27 cellular contexts compared by ENCODE assay signal in genomic region chr17:33204701-33205100, GRCh38.
"Had no signal": no experiment of that assay in that cellular context is flagged by ENCODE, and none has a peak within 500 bp of the region (broad histone marks: within the 10 kb centered on the region; RNA-seq: fewer than 3 reads in every experiment).

No MANE protein-coding gene starts in this region.

- H3K27ac Mint-ChIP-seq: stimulated activated effector memory CD8-positive, alpha-beta T cell treated with anti-CD3 and anti-CD28 coated beads, Interleukin-12 subunit alpha, Interleukin-12 subunit beta, amount 100 ng/mL, for 72 hours; stimulated activated memory B cell treated with anti-CD40 and anti-IgM and Interleukin-4, amounts not matched to agents 10 μg/mL and 1 μg/mL and 100 μg/mL, for 72 hours; stimulated activated naive B cell treated with anti-CD40 and anti-IgM and Interleukin-4, amounts not matched to agents 10 μg/mL and 1 μg/mL and 100 μg/mL, for 72 hours; stimulated activated naive CD8-positive, alpha-beta T cell treated with anti-CD3 and anti-CD28 coated beads, Interleukin-15, Interleukin-2, amounts not matched to agents 100 ng/mL and 50 ng/mL, for 24 hours; type B pancreatic cell had no signal

- H3K27me3 ChIP-seq: testis, thyroid gland, tibial artery, tibial nerve, transverse colon, upper lobe of left lung, uterus, vagina had no signal

- H3K9me3 ChIP-seq: stomach, suprapubic skin, testis, thoracic aorta, thyroid gland, tibial artery, tibial nerve, transverse colon, upper lobe of left lung, upper lobe of right lung, uterus, vagina had no signal

- H3K4me3 Mint-ChIP-seq: stimulated activated effector memory CD8-positive, alpha-beta T cell treated with anti-CD3 and anti-CD28 coated beads, Interleukin-12 subunit alpha, Interleukin-12 subunit beta, amount 100 ng/mL, for 72 hours; stimulated activated memory B cell treated with anti-CD40 and anti-IgM and Interleukin-4, amounts not matched to agents 10 μg/mL and 1 μg/mL and 100 μg/mL, for 72 hours; stimulated activated naive B cell treated with anti-CD40 and anti-IgM and Interleukin-4, amounts not matched to agents 10 μg/mL and 1 μg/mL and 100 μg/mL, for 72 hours; stimulated activated naive CD8-positive, alpha-beta T cell treated with anti-CD3 and anti-CD28 coated beads, Interleukin-15, amount 100 ng/mL, for 72 hours; stimulated activated naive CD8-positive, alpha-beta T cell treated with anti-CD3 and anti-CD28 coated beads, Interleukin-15, Interleukin-2, amounts not matched to agents 100 ng/mL and 50 ng/mL, for 24 hours; type B pancreatic cell had no signal

- H3K9me3 Mint-ChIP-seq: stimulated activated effector memory CD8-positive, alpha-beta T cell treated with anti-CD3 and anti-CD28 coated beads, Interleukin-12 subunit alpha, Interleukin-12 subunit beta, amount 100 ng/mL, for 72 hours; stimulated activated memory B cell treated with anti-CD40 and anti-IgM and Interleukin-4, amounts not matched to agents 10 μg/mL and 1 μg/mL and 100 μg/mL, for 72 hours; stimulated activated naive CD8-positive, alpha-beta T cell treated with anti-CD3 and anti-CD28 coated beads, Interleukin-15, amount 100 ng/mL, for 72 hours; stimulated activated naive CD8-positive, alpha-beta T cell treated with anti-CD3 and anti-CD28 coated beads, Interleukin-15, Interleukin-2, amounts not matched to agents 100 ng/mL and 50 ng/mL, for 24 hours; type B pancreatic cell had no signal

- H3K36me3 Mint-ChIP-seq: stimulated activated effector memory CD8-positive, alpha-beta T cell treated with anti-CD3 and anti-CD28 coated beads, Interleukin-12 subunit alpha, Interleukin-12 subunit beta, amount 100 ng/mL, for 72 hours; stimulated activated memory B cell treated with anti-CD40 and anti-IgM and Interleukin-4, amounts not matched to agents 10 μg/mL and 1 μg/mL and 100 μg/mL, for 72 hours; stimulated activated naive B cell treated with anti-CD40 and anti-IgM and Interleukin-4, amounts not matched to agents 10 μg/mL and 1 μg/mL and 100 μg/mL, for 72 hours; type B pancreatic cell had no signal

- H3K4me3 ChIP-seq: stomach, suprapubic skin, testis, thoracic aorta, thyroid gland, tibial artery, tibial nerve, transverse colon, upper lobe of left lung, upper lobe of right lung, uterus, vagina had no signal

- H3K4me1 Mint-ChIP-seq: stimulated activated effector memory CD8-positive, alpha-beta T cell treated with anti-CD3 and anti-CD28 coated beads, Interleukin-12 subunit alpha, Interleukin-12 subunit beta, amount 100 ng/mL, for 72 hours; stimulated activated memory B cell treated with anti-CD40 and anti-IgM and Interleukin-4, amounts not matched to agents 10 μg/mL and 1 μg/mL and 100 μg/mL, for 72 hours; stimulated activated naive B cell treated with anti-CD40 and anti-IgM and Interleukin-4, amounts not matched to agents 10 μg/mL and 1 μg/mL and 100 μg/mL, for 72 hours; stimulated activated naive CD8-positive, alpha-beta T cell treated with anti-CD3 and anti-CD28 coated beads, Interleukin-15, amount 100 ng/mL, for 72 hours had no signal

- H3K36me3 ChIP-seq: stomach, suprapubic skin, thoracic aorta, thyroid gland, tibial artery, tibial nerve, transverse colon, upper lobe of left lung, upper lobe of right lung, uterus, vagina had no signal

- H3K4me1 ChIP-seq: stomach, suprapubic skin, testis, tibial artery, tibial nerve, transverse colon, upper lobe of left lung, upper lobe of right lung, uterus had no signal

- ATAC-seq: stimulated activated effector memory CD8-positive, alpha-beta T cell treated with anti-CD3 and anti-CD28 coated beads, Interleukin-12 subunit alpha, Interleukin-12 subunit beta, amount 100 ng/mL, for 72 hours; stimulated activated memory B cell treated with anti-CD40 and anti-IgM and Interleukin-4, amounts not matched to agents 10 μg/mL and 1 μg/mL and 100 μg/mL, for 72 hours; stimulated activated naive B cell treated with anti-CD40 and anti-IgM and Interleukin-4, amounts not matched to agents 10 μg/mL and 1 μg/mL and 100 μg/mL, for 72 hours; stimulated activated naive CD8-positive, alpha-beta T cell treated with anti-CD3 and anti-CD28 coated beads, Interleukin-15, amount 100 ng/mL, for 72 hours; stimulated activated naive CD8-positive, alpha-beta T cell treated with anti-CD3 and anti-CD28 coated beads, Interleukin-15, Interleukin-2, amounts not matched to agents 100 U/mL and 50 U/mL, for 24 hours; upper lobe of right lung had no signal

- H3K27ac ChIP-seq: stomach, suprapubic skin, testis, thoracic aorta, thyroid gland, tibial artery, tibial nerve, transverse colon, upper lobe of left lung, upper lobe of right lung, uterus, vagina had no signal

- DNase-seq: stimulated activated CD4-positive, alpha-beta T cell treated with anti-CD3 and anti-CD28 coated beads, Interleukin-2, amount 100 ng/mL, for 48 hours; stimulated activated CD4-positive, alpha-beta T cell treated with anti-CD3 and anti-CD28 coated beads, Interleukin-4, amount 100 ng/mL, for 1 hour; stimulated activated CD4-positive, alpha-beta T cell treated with anti-CD3 and anti-CD28 coated beads, Interleukin-4, amount 100 ng/mL, for 24 hours; stimulated activated CD4-positive, alpha-beta T cell treated with anti-CD3 and anti-CD28 coated beads, Interleukin-4, amount 100 ng/mL, for 4 hours; stimulated activated CD8-positive, alpha-beta memory T cell treated with anti-CD3 and anti-CD28 coated beads, Interleukin-4, amount 100 ng/mL, for 48 hours; stimulated activated naive B cell treated with anti-CD40 and anti-IgM and Interleukin-4, amounts not matched to agents 10 μg/mL and 1 μg/mL and 100 μg/mL, for 72 hours; stimulated activated naive CD4-positive, alpha-beta T cell; stimulated activated naive CD4-positive, alpha-beta T cell treated with Interleukin-2 at 50 U/mL for 16 hours; stimulated activated naive CD8-positive, alpha-beta T cell treated with anti-CD3 and anti-CD28 coated beads, Interleukin-15, amount 100 ng/mL, for 72 hours; stimulated activated naive CD8-positive, alpha-beta T cell treated with anti-CD3 and anti-CD28 coated beads, Interleukin-15, Interleukin-2, amounts not matched to agents 100 U/mL and 50 U/mL, for 24 hours; stomach; testis; thyroid gland; transverse colon; trophoblast cell; upper lobe of left lung; upper lobe of right lung; uterus had no signal

- H3K27me3 Mint-ChIP-seq: stimulated activated memory B cell treated with anti-CD40 and anti-IgM and Interleukin-4, amounts not matched to agents 10 μg/mL and 1 μg/mL and 100 μg/mL, for 72 hours; stimulated activated naive CD8-positive, alpha-beta T cell treated with anti-CD3 and anti-CD28 coated beads, Interleukin-15, amount 100 ng/mL, for 72 hours had no signal
